8 cellular contexts compared by ENCODE assay signal in the genomic region with DNA sequence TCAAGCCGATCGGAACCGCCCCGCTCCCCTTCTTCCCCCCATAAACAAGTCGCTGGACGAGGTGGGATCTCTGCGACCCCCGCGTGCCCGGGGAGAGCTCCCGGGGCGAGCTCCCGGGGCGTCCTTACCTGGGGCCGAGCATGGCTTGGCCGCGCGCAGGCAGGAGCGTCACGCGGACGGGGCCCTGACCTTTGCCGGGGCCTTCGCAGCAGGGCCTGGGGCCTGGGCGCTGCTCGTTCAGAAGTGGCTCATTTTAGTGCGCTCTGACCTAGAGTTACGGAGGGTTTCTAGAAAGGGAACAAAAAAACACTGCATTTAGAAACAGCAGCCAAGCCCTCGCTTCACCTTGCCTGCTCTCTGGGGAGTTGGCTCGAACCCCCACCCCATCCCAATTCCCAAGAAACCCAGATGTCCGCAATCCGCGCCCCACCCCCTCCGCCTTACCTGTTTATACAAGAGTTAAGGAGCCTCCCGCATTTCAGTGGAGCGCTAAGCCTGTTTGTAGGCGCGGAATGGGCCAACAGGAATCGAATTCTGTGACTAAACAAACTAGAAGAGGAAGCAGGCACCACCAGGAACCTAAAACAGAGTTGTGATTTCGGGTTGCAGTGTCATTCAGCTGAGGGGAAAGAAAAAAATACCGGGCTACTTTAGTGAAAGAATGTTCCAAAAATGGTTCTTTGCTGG. TPM values are rescaled to one million over a fixed set of nuclear protein-coding genes. Genes with fewer than 3 reads are reported as not detected.
DNase-seq lines count a peak whose midpoint lies in the region; ATAC-seq, FAIRE-seq and TF ChIP-seq lines count a peak whose summit lies in the region.

No MANE protein-coding gene starts in this region.

- TF ChIP-seq CTCF in body of pancreas (IDR thresholded peaks at IDR 0.05) (no peak), right lobe of liver (IDR thresholded peaks at IDR 0.05) (no peak), thoracic aorta (IDR thresholded peaks at IDR 0.05) (no peak)

- peak; percentile 92 for FAIRE-seq in G401.6 (lab: Jason Lieb, UNC)

- H3K36me3 ChIP-seq in body of pancreas (replicated peaks in 1 of 2; ENCODE audit: insufficient read depth in 1 of 2, low read depth in 2 of 2) (no peaks in the 10 kb centered on the region), right lobe of liver (no peaks in the 10 kb centered on the region), thoracic aorta (no peaks in the 10 kb centered on the region)

- DNase-seq in body of pancreas: peak; percentile 74 to 91 (median 82)
- peak; percentile 75 to 87 (median 85) for DNase-seq in right lobe of liver
- DNase-seq in thoracic aorta (ENCODE audit: low spot score): no peak
- no peak for DNase-seq in cortex of kidney (lab: John Stamatoyannopoulos, UW)
- DNase-seq in stimulated activated CD4-positive, alpha-beta T cell treated with anti-CD3 and anti-CD28 coated beads, Interleukin-4, amount 100 ng/mL, for 4 hours: no peak

- peak overlapping the region in 1 of 2 donors; percentile 23 for H3K4me3 ChIP-seq in body of pancreas
- H3K4me3 ChIP-seq in right lobe of liver: peak overlapping the region; percentile 61 to 79 (median 78)
- H3K4me3 ChIP-seq in thoracic aorta: peak overlapping the region; percentile 75

- TF ChIP-seq POLR2A in body of pancreas (IDR thresholded peaks at IDR 0.05): peak in 1 of 3 donors; percentile 36
- TF ChIP-seq POLR2A in right lobe of liver (IDR thresholded peaks at IDR 0.05): peak; percentile 25

- H3K9me3 ChIP-seq in body of pancreas (no peaks in the 10 kb centered on the region), right lobe of liver (no peaks in the 10 kb centered on the region), thoracic aorta (no peaks in the 10 kb centered on the region)

- ATAC-seq in GM21360 (IDR thresholded peaks at IDR 0.05; ENCODE audit: unreplicated experiment) (peak; percentile 54), HG03575 (IDR thresholded peaks at IDR 0.05; ENCODE audit: extremely low read depth, insufficient number of reproducible peaks, low FRiP score, unreplicated experiment) (peak; percentile 54), body of pancreas (peak; percentile 68), right lobe of liver (peak; percentile 72 to 87 (median 82)), thoracic aorta (ENCODE audit: insufficient number of reproducible peaks, low FRiP score, low read depth) (no peak)

- WGBS in body of pancreas, 2 donors: 7 to 12% methylated on average over 15 to 40 of the region's 41 CpGs
- WGBS in right lobe of liver (ENCODE audit: insufficient coverage, low coverage, low lambda C conversion rate, missing lambda C conversion rate): 9% methylated on average over 18 of the region's 41 CpGs

- H3K27ac ChIP-seq in body of pancreas (peak overlapping the region; percentile 86 to 99 (median 95)), right lobe of liver (peak overlapping the region; percentile 94 to 99 (median 99)), thoracic aorta (peak overlapping the region; percentile 5 to 20)

- H3K4me1 ChIP-seq in body of pancreas (peaks cover 38% of the 10 kb centered on the region), right lobe of liver (peaks cover 0 to 25% (median 4%) of the 10 kb centered on the region in 4 donors), thoracic aorta (ENCODE audit: control insufficient read depth in 1 of 2, low read depth in 2 of 2) (peaks cover 0 to 8% of the 10 kb centered on the region in 2 donors)

- intact Hi-C loops in body of pancreas (cut with DNase I): no loop called here
- intact Hi-C loops in right lobe of liver (cut with DNase I): no loop called here

- H3K27me3 ChIP-seq in body of pancreas: no peaks in the 10 kb centered on the region
- no peaks in the 10 kb centered on the region for H3K27me3 ChIP-seq in right lobe of liver
- no peaks in the 10 kb centered on the region for H3K27me3 ChIP-seq in thoracic aorta (replicated peaks; ENCODE audit: insufficient read depth)

RNA-seq across cellular contexts. Expression of a gene that starts 0.8 kb away (rescaled TPM):
- total RNA-seq in body of pancreas: 10 to 100 TPM; 79.9 to 99.5 TPM
- total RNA-seq in right lobe of liver: 10 to 100 TPM; 29.5 to 85.0 (median 51.1) TPM
- total RNA-seq in thoracic aorta: 10 to 100 TPM; 31.5 to 56.7 TPM

Comparison
In these comparisons a context has a peak if more than half of its experiments do, and no peak if none do; other contexts are left out.
1. DNase-seq: peak in body of pancreas (4 of 4) and right lobe of liver (3 of 3); none in thoracic aorta (single experiment), cortex of kidney (single experiment) and stimulated activated CD4-positive, alpha-beta T cell treated with anti-CD3 and anti-CD28 coated beads, Interleukin-4, amount 100 ng/mL, for 4 hours (0 of 2).
2. H3K27ac ChIP-seq: peak in every context shown above with its lines; median percentile 99 in right lobe of liver; 95 in body of pancreas; 12 in thoracic aorta.